Comparison of ENCODE assay signal across 3 cellular contexts in genomic region chr3:13673207-13673606, GRCh38.
TF ChIP-seq lines count a peak whose summit lies in the region.

No MANE protein-coding gene starts in this region.

TF ChIP-seq in SK-N-SH, 30 proteins besides CTCF, POLR2A, EP300 and RAD21 (continued from another document and continues in another):
- no peak for TF ChIP-seq PBX3 (IDR thresholded peaks at IDR 0.05)
- no peak for TF ChIP-seq ZBTB33 (IDR thresholded peaks at IDR 0.05; ENCODE audit: borderline replicate concordance, low read depth)
- no peak for TF ChIP-seq TEAD4 (IDR thresholded peaks at IDR 0.05; ENCODE audit: borderline replicate concordance, insufficient read depth)
- TF ChIP-seq ELF1 (IDR thresholded peaks at IDR 0.05), result no peak
- no peak for TF ChIP-seq GATA2 (CRISPR knock-in tag; IDR thresholded peaks at IDR 0.05)
- TF ChIP-seq RCOR1 (IDR thresholded peaks at IDR 0.05; ENCODE audit: low read length), result no peak
- no peak for TF ChIP-seq FOSL2 (IDR thresholded peaks at IDR 0.05; ENCODE audit: borderline replicate concordance, low read depth)
- TF ChIP-seq IRF3 (IDR thresholded peaks at IDR 0.05; ENCODE audit: low read depth, low read length), result no peak
- no peak for TF ChIP-seq TAF1 (IDR thresholded peaks at IDR 0.05; ENCODE audit: borderline replicate concordance, low read depth, low read length)
- no peak for TF ChIP-seq USF1 (IDR thresholded peaks at IDR 0.05; ENCODE audit: borderline replicate concordance, low read depth)
- TF ChIP-seq RFX5 (IDR thresholded peaks at IDR 0.05; ENCODE audit: low read length), result no peak
- TF ChIP-seq FOXM1 (IDR thresholded peaks at IDR 0.05; ENCODE audit: low read depth), result no peak
- TF ChIP-seq NFIC (IDR thresholded peaks at IDR 0.05; ENCODE audit: borderline replicate concordance), result no peak

TF ChIP-seq in SK-N-SH treated with all-trans-retinoic acid at 6 μM for 48 hours, 23 proteins besides CTCF, POLR2A, EP300 and RAD21 (continued from another document):
- TF ChIP-seq POU6F1 (CRISPR knock-in tag; IDR thresholded peaks at IDR 0.05; ENCODE audit: borderline replicate concordance, low read depth) (no peak), TSHZ2 (CRISPR knock-in tag; IDR thresholded peaks at IDR 0.05) (no peak), PATZ1 (CRISPR knock-in tag; IDR thresholded peaks at IDR 0.05; ENCODE audit: borderline replicate concordance) (no peak), OSR1 (CRISPR knock-in tag; IDR thresholded peaks at IDR 0.05) (no peak), GLIS3 (CRISPR knock-in tag; IDR thresholded peaks at IDR 0.05) (no peak), SNAI2 (CRISPR knock-in tag; IDR thresholded peaks at IDR 0.05) (no peak), CSRNP3 (CRISPR knock-in tag; IDR thresholded peaks at IDR 0.05) (no peak), ZNF70 (CRISPR knock-in tag; IDR thresholded peaks at IDR 0.05) (no peak), ESRRG (CRISPR knock-in tag; IDR thresholded peaks at IDR 0.05) (no peak), ZNF8 (CRISPR knock-in tag; IDR thresholded peaks at IDR 0.05) (no peak)
TF ChIP-seq in SK-N-SH treated with all-trans-retinoic acid at 6 μM for 48 hours: peak in this region for 0.

TF ChIP-seq in H1, 55 proteins besides CTCF, POLR2A, EP300 and RAD21 (continued from another document):
- TF ChIP-seq CHD7 (IDR thresholded peaks at IDR 0.05; ENCODE audit: insufficient replicate concordance, low read length), result no peak
- TF ChIP-seq MAX (IDR thresholded peaks at IDR 0.05), result no peak
- TF ChIP-seq SP1 (IDR thresholded peaks at IDR 0.05; ENCODE audit: low read depth, low read length), result no peak
- no peak for TF ChIP-seq JUN (IDR thresholded peaks at IDR 0.05; ENCODE audit: low read depth, low read length)
